Comparison of ENCODE assay signal across 14 cellular contexts in the genomic region with DNA sequence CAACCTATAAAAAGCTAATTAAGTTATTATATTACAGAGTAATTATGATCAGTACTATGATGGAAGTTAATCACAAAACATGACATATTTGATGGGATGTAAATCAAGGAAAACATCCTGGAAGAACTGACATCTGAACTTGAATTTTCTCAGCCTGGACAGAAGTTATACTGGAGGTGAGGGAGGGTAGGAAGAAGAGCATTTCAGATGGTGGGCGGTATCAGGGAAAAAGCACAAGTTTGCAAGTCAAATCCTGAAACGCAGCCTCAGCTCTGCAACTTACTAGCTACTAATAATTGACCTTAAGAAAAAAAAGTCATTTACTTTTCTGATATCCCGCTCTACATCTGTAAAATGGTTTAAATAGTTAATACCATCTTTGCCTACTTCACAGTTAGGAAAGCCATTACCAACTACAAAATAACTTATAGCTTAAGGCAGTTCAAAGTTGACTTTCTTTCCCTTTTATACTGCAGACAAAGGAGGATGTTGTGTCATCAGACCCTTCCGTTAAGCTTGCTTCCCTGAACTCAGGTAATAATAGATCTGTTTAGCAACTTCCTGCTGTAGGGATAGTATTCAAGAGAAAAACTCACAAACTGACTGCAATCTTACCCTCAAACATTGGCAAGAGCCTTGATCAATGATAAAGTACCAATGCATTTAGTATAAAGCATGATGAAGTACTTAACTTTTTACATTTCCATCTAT. TPM values are rescaled to one million over a fixed set of nuclear protein-coding genes. Genes with fewer than 3 reads are reported as not detected.
DNase-seq lines count a peak whose midpoint lies in the region; ATAC-seq, FAIRE-seq and TF ChIP-seq lines count a peak whose summit lies in the region.
"Had no signal": no experiment of that assay in that cellular context is flagged by ENCODE, and none has a peak within 500 bp of the region (broad histone marks: within the 10 kb centered on the region; RNA-seq: fewer than 3 reads in every experiment).

No MANE protein-coding gene starts in this region.

- WGBS in spleen, 5 donors: 45 to 66% (median 64%) methylated on average over 4 of the region's 4 CpGs
- 70% methylated on average over 4 of the region's 4 CpGs for WGBS in smooth muscle cell (ENCODE audit: low lambda C conversion rate)

- H3K4me2 ChIP-seq in smooth muscle cell: no peak overlapping the region

- ATAC-seq in GM21360 (IDR thresholded peaks at IDR 0.05; ENCODE audit: unreplicated experiment): no peak
- ATAC-seq: foreskin keratinocyte had no signal

- H3K9ac ChIP-seq in smooth muscle cell (ENCODE audit: low read depth): no peak overlapping the region

- H3K4me3 Mint-ChIP-seq in activated naive CD4-positive, alpha-beta T cell treated with anti-CD3 and anti-CD28 coated beads, Interleukin-2, amount 10 ng/mL, durations not matched to agents 7 days and 5 days: no peak overlapping the region

- H3K27me3 ChIP-seq in bronchial epithelial cell (ENCODE audit: control insufficient read depth, insufficient read depth, low read length) (no peaks in the 10 kb centered on the region), spleen (replicated peaks in 1 of 7) (no peaks in the 10 kb centered on the region), smooth muscle cell (ENCODE audit: low read depth) (no peaks in the 10 kb centered on the region)
- H3K27me3 ChIP-seq: foreskin keratinocyte, Peyer's patch had no signal

- H3K27me3 Mint-ChIP-seq in activated naive CD4-positive, alpha-beta T cell treated with anti-CD3 and anti-CD28 coated beads, Interleukin-2, amount 10 ng/mL, durations not matched to agents 7 days and 5 days: no peaks in the 10 kb centered on the region

- H3K4me1 ChIP-seq in spleen (peaks cover 0 to 47% (median 12%) of the 10 kb centered on the region in 6 donors), smooth muscle cell (ENCODE audit: low read depth) (no peaks in the 10 kb centered on the region)
- H3K4me1 ChIP-seq: foreskin keratinocyte, Peyer's patch, prostate gland had no signal

- no peak for FAIRE-seq in bronchial epithelial cell (lab: Jason Lieb, UNC)
- FAIRE-seq: astrocyte had no signal

- H3K4me3 ChIP-seq in bronchial epithelial cell (ENCODE audit: low read depth, low read length): no peak overlapping the region
- peak overlapping the region in 1 of 8 donors; percentile 1 for H3K4me3 ChIP-seq in spleen
- H3K4me3 ChIP-seq in smooth muscle cell: no peak overlapping the region
- H3K4me3 ChIP-seq: Peyer's patch, prostate gland had no signal

- TF ChIP-seq POLR2A in spleen (IDR thresholded peaks at IDR 0.05): no peak

- TF ChIP-seq CTCF in bronchial epithelial cell (IDR thresholded peaks at IDR 0.05; ENCODE audit: insufficient read depth, low read length, severe bottlenecking) (no peak), spleen (IDR thresholded peaks at IDR 0.05 in 8 of 11, conservative IDR thresholded peaks at IDR 0.05 in 3 of 11) (no peak), smooth muscle cell (IDR thresholded peaks at IDR 0.05; ENCODE audit: borderline replicate concordance, insufficient read depth, poor library complexity, severe bottlenecking) (no peak)

- H3K4me1 Mint-ChIP-seq in activated naive CD4-positive, alpha-beta T cell treated with anti-CD3 and anti-CD28 coated beads, Interleukin-2, amount 10 ng/mL, durations not matched to agents 7 days and 5 days: peaks cover 34% of the 10 kb centered on the region

- peaks cover 2% of the 10 kb centered on the region for H3F3A ChIP-seq in smooth muscle cell (ENCODE audit: low read depth)

- peak overlapping the region; percentile 45 for H3K27ac Mint-ChIP-seq in activated naive CD4-positive, alpha-beta T cell treated with anti-CD3 and anti-CD28 coated beads, Interleukin-2, amount 10 ng/mL, durations not matched to agents 7 days and 5 days

- intact Hi-C loops in spleen (cut with DNase I; ENCODE audit: low total_unique reads): no loop called here

- H2AFZ ChIP-seq in smooth muscle cell (ENCODE audit: low read depth): no peak overlapping the region

- H3K36me3 ChIP-seq in bronchial epithelial cell (ENCODE audit: control insufficient read depth, insufficient read depth, low read length) (peaks cover 10% of the 10 kb centered on the region), spleen (peaks cover 0 to 83% (median 44%) of the 10 kb centered on the region in 6 donors), smooth muscle cell (ENCODE audit: low read depth) (peaks cover 21% of the 10 kb centered on the region)

- CTCF ChIA-PET in activated naive CD4-positive, alpha-beta T cell treated with anti-CD3 and anti-CD28 coated beads, Interleukin-2, amount 10 ng/mL, durations not matched to agents 7 days and 5 days (lab: Charles Lee): interaction anchor here (1.0 to 3.4 kb wide), 3 partner anchors 12 to 143 kb away, joined by 3 to 19 read pairs (median 3); partner anchors contain the start of gene NOL7

- H3K9me3 ChIP-seq in spleen: no peaks in the 10 kb centered on the region
- no peaks in the 10 kb centered on the region for H3K9me3 ChIP-seq in smooth muscle cell (replicated peaks; ENCODE audit: low read depth)
- H3K9me3 ChIP-seq: Peyer's patch, prostate gland had no signal

- H3K27ac ChIP-seq in spleen (peak overlapping the region in 6 of 8 donors; percentile 11 to 76 (median 67)), smooth muscle cell (ENCODE audit: low read depth) (no peak overlapping the region)
- H3K27ac ChIP-seq: foreskin keratinocyte, Peyer's patch, prostate gland had no signal

- H3K36me3 Mint-ChIP-seq in activated naive CD4-positive, alpha-beta T cell treated with anti-CD3 and anti-CD28 coated beads, Interleukin-2, amount 10 ng/mL, durations not matched to agents 7 days and 5 days: peaks cover 58% of the 10 kb centered on the region

- H3K79me2 ChIP-seq in smooth muscle cell (ENCODE audit: low read depth): no peaks in the 10 kb centered on the region

- DNase-seq in activated naive CD4-positive, alpha-beta T cell treated with anti-CD3 and anti-CD28 coated beads, Interleukin-2, amount 10 ng/mL, durations not matched to agents 7 days and 5 days: no peak
- no peak for DNase-seq in activated naive CD4-positive, alpha-beta T cell (lab: John Stamatoyannopoulos, UW)
- DNase-seq in NCI-H69 (lab: John Stamatoyannopoulos, UW) (peak; percentile 24), bronchial epithelial cell (ENCODE audit: low read depth) (peak; percentile 48), spleen (no peak), smooth muscle cell (lab: John Stamatoyannopoulos, UW; ENCODE audit: unreplicated experiment) (no peak), 8988T (no peak)
- DNase-seq: islet precursor cell, Peyer's patch, T1000 had no signal

- H4K20me1 ChIP-seq in smooth muscle cell (ENCODE audit: low read depth): no peaks in the 10 kb centered on the region

- no peaks in the 10 kb centered on the region for H3K9me3 Mint-ChIP-seq in activated naive CD4-positive, alpha-beta T cell treated with anti-CD3 and anti-CD28 coated beads, Interleukin-2, amount 10 ng/mL, durations not matched to agents 7 days and 5 days

RNA-seq across cellular contexts. Expression of gene NOL7, which starts 21.0 kb away (rescaled TPM):
- total RNA-seq in bronchial epithelial cell (83.5 and 108 TPM in 2 replicates), spleen (10 to 100 TPM; 44.6 to 73.6 (median 50.6) TPM), smooth muscle cell (97.3 and 120 TPM in 2 replicates)
- polyA plus RNA-seq in spleen (10 to 100 TPM; 49.9 to 63.1 (median 57.4) TPM), smooth muscle cell (104 and 132 TPM in 2 replicates)

Comparison
In these comparisons a context has a peak if more than half of its experiments do, and no peak if none do; other contexts are left out.
1. DNase-seq: peak in NCI-H69 (single experiment) and bronchial epithelial cell (single experiment); none in activated naive CD4-positive, alpha-beta T cell treated with anti-CD3 and anti-CD28 coated beads, Interleukin-2, amount 10 ng/mL, durations not matched to agents 7 days and 5 days (single experiment), activated naive CD4-positive, alpha-beta T cell (0 of 4), spleen (single experiment), smooth muscle cell (single experiment) and 8988T (single experiment).